In genomic region chr2:28941008-28941407, GRCh38 we compare ENCODE assay signal across 15 cellular contexts. TPM values are rescaled to one million over a fixed set of nuclear protein-coding genes. Genes with fewer than 3 reads are reported as not detected.
DNase-seq lines count a peak whose midpoint lies in the region; ATAC-seq, FAIRE-seq and TF ChIP-seq lines count a peak whose summit lies in the region.
"Had no signal": no experiment of that assay in that cellular context is flagged by ENCODE, and none has a peak within 500 bp of the region (broad histone marks: within the 10 kb centered on the region; RNA-seq: fewer than 3 reads in every experiment).

No MANE protein-coding gene starts in this region.

- CTCF ChIA-PET in K562 (lab: Yijun Ruan, JAX; ENCODE audit: low intra/inter-chr PET ratio) (no interaction called here), Caco-2 (lab: Charles Lee) (interaction anchor here (0.6 kb wide), 1 partner anchor 1359 kb away, joined by 3 read pairs; no protein-coding TSS in a partner anchor)

- no peak overlapping the region for H3K4me3 Mint-ChIP-seq in activated T-cell treated with anti-CD3 and anti-CD28 coated beads, Interleukin-2, amount 50 U/mL, for 24 hours
- H3K4me3 Mint-ChIP-seq in GM23338 (no peak overlapping the region), Caco-2 (ENCODE audit: unreplicated experiment) (no peak overlapping the region)
- H3K4me3 Mint-ChIP-seq in stimulated activated effector memory CD8-positive, alpha-beta T cell treated with anti-CD3 and anti-CD28 coated beads, Interleukin-12 subunit alpha, Interleukin-12 subunit beta, amount 100 ng/mL, for 72 hours, result no peak overlapping the region
- H3K4me3 Mint-ChIP-seq: CD8-positive, alpha-beta memory T cell had no signal

- H2AFZ ChIP-seq in GM23338, result no peak overlapping the region
- no peak overlapping the region for H2AFZ ChIP-seq in K562 (ENCODE audit: low read depth, low read length)

- H3K9ac ChIP-seq in K562 (ENCODE audit: insufficient read depth in 1 of 2, low read depth in 2 of 2, low read length in 2 of 2), result no peak overlapping the region

- H3K36me3 ChIP-seq in GM23338 (ENCODE audit: insufficient read depth) (peaks cover 86% of the 10 kb centered on the region), K562 (ENCODE audit: control insufficient read depth, insufficient read depth, low read length) (peaks cover 94% of the 10 kb centered on the region), Caco-2 (ENCODE audit: control insufficient read depth, insufficient read depth, low read length) (peaks cover 5% of the 10 kb centered on the region)

- TF ChIP-seq RAD21 in K562 (CRISPR knock-in tag; conservative IDR thresholded peaks at IDR 0.05 in 1 of 2, IDR thresholded peaks at IDR 0.05 in 1 of 2), result no peak

- peaks cover 40% of the 10 kb centered on the region for H4K20me1 ChIP-seq in GM23338 (replicated peaks; ENCODE audit: insufficient read depth)
- no peaks in the 10 kb centered on the region for H4K20me1 ChIP-seq in K562 (replicated peaks; ENCODE audit: control insufficient read depth, insufficient read depth, low read length)

- no peaks in the 10 kb centered on the region for H3K9me2 ChIP-seq in GM23338 (ENCODE audit: insufficient read depth)

- H3K9me3 Mint-ChIP-seq in activated T-cell treated with anti-CD3 and anti-CD28 coated beads, Interleukin-2, amount 50 U/mL, for 24 hours, result no peaks in the 10 kb centered on the region
- H3K9me3 Mint-ChIP-seq in GM23338, result no peaks in the 10 kb centered on the region
- H3K9me3 Mint-ChIP-seq in stimulated activated effector memory CD8-positive, alpha-beta T cell treated with anti-CD3 and anti-CD28 coated beads, Interleukin-12 subunit alpha, Interleukin-12 subunit beta, amount 100 ng/mL, for 72 hours, result no peaks in the 10 kb centered on the region
- peaks cover under 1% of the 10 kb centered on the region for H3K9me3 Mint-ChIP-seq in Caco-2 (ENCODE audit: unreplicated experiment)
- H3K9me3 Mint-ChIP-seq: CD8-positive, alpha-beta memory T cell had no signal

- FAIRE-seq in K562 (lab: Jason Lieb, UNC), result no peak
- FAIRE-seq: HTR-8/SVneo had no signal

- TF ChIP-seq CTCF in GM23338 (conservative IDR thresholded peaks at IDR 0.05; ENCODE audit: low read depth in 2 of 2) (no peak), K562 (IDR thresholded peaks at IDR 0.05 in 2 of 3, conservative IDR thresholded peaks at IDR 0.05 in 1 of 3; ENCODE audit: insufficient read depth in 2 of 3, low read depth in 1 of 3, low read length in 3 of 3) (no peak), Caco-2 (IDR thresholded peaks at IDR 0.05; ENCODE audit: insufficient read depth in 1 of 2, low read depth in 1 of 2, low read length in 1 of 2, severe bottlenecking in 1 of 2, unreplicated experiment in 1 of 2) (no peak)

- H3K79me2 ChIP-seq in GM23338 (replicated peaks; ENCODE audit: insufficient read depth), result peaks cover 50% of the 10 kb centered on the region
- H3K79me2 ChIP-seq in K562 (ENCODE audit: control insufficient read depth, insufficient read depth, low read length), result peaks cover 3% of the 10 kb centered on the region; the same call in 1 of the 3 replicates

- H3K4me1 Mint-ChIP-seq in activated T-cell treated with anti-CD3 and anti-CD28 coated beads, Interleukin-2, amount 50 U/mL, for 24 hours (ENCODE audit: low read depth), result no peaks in the 10 kb centered on the region
- H3K4me1 Mint-ChIP-seq in GM23338 (no peaks in the 10 kb centered on the region), Caco-2 (ENCODE audit: low read depth, unreplicated experiment) (no peaks in the 10 kb centered on the region)
- peaks cover 10% of the 10 kb centered on the region for H3K4me1 Mint-ChIP-seq in stimulated activated effector memory CD8-positive, alpha-beta T cell treated with anti-CD3 and anti-CD28 coated beads, Interleukin-12 subunit alpha, Interleukin-12 subunit beta, amount 100 ng/mL, for 72 hours
- H3K4me1 Mint-ChIP-seq: CD8-positive, alpha-beta memory T cell had no signal

- no peaks in the 10 kb centered on the region for H3K27me3 Mint-ChIP-seq in activated T-cell treated with anti-CD3 and anti-CD28 coated beads, Interleukin-2, amount 50 U/mL, for 24 hours
- peaks cover 14% of the 10 kb centered on the region for H3K27me3 Mint-ChIP-seq in GM23338 (ENCODE audit: insufficient read depth, low read depth, poor library complexity)
- no peaks in the 10 kb centered on the region for H3K27me3 Mint-ChIP-seq in Caco-2 (ENCODE audit: insufficient read depth, unreplicated experiment)
- H3K27me3 Mint-ChIP-seq: CD8-positive, alpha-beta memory T cell had no signal

- H3K27ac ChIP-seq in GM23338 (ENCODE audit: low read depth) (peak overlapping the region; percentile 11; the same call in 1 of the 2 replicates), K562 (ENCODE audit: extremely low read depth, low read depth, low read length) (no peak overlapping the region)

- no peaks in the 10 kb centered on the region for H3K27me3 ChIP-seq in GM23338 (ENCODE audit: insufficient read depth)
- H3K27me3 ChIP-seq in K562 (ENCODE audit: control insufficient read depth in 2 of 2, insufficient read depth in 2 of 2, low read length in 2 of 2), result no peaks in the 10 kb centered on the region
- H3K27me3 ChIP-seq in Caco-2 (replicated peaks; ENCODE audit: control insufficient read depth, insufficient read depth, low read length), result no peaks in the 10 kb centered on the region

- no peak for TF ChIP-seq EP300 in K562 (IDR thresholded peaks at IDR 0.05; ENCODE audit: low read length)

- no peak overlapping the region for H3K4me2 ChIP-seq in GM23338
- H3K4me2 ChIP-seq in K562 (ENCODE audit: insufficient read depth, low read length), result no peak overlapping the region

- peak overlapping the region; percentile 65 for H3K27ac Mint-ChIP-seq in activated T-cell treated with anti-CD3 and anti-CD28 coated beads, Interleukin-2, amount 50 U/mL, for 24 hours
- H3K27ac Mint-ChIP-seq in GM23338, result no peak overlapping the region
- peak overlapping the region; percentile 61 for H3K27ac Mint-ChIP-seq in stimulated activated effector memory CD8-positive, alpha-beta T cell treated with anti-CD3 and anti-CD28 coated beads, Interleukin-12 subunit alpha, Interleukin-12 subunit beta, amount 100 ng/mL, for 72 hours
- no peak overlapping the region for H3K27ac Mint-ChIP-seq in Caco-2 (ENCODE audit: unreplicated experiment)

- H3F3A ChIP-seq in GM23338 (replicated peaks; ENCODE audit: low read depth), result no peaks in the 10 kb centered on the region; the same call in 1 of the 2 replicates

- DNase-seq in activated T-cell treated with anti-CD3 and anti-CD28 coated beads, Interleukin-2, amount 50 U/mL, for 24 hours, result no peak
- no peak for DNase-seq in activated T-cell treated with anti-CD3 and anti-CD28 coated beads for 4 hours
- DNase-seq in GM23338 (ENCODE audit: low spot score), result no peak
- DNase-seq in K562 (ENCODE audit: extremely low read depth in 1 of 4, low spot score in 3 of 4), result no peak
- no peak for DNase-seq in stimulated activated effector memory CD8-positive, alpha-beta T cell treated with anti-CD3 and anti-CD28 coated beads, Interleukin-12 subunit alpha, Interleukin-12 subunit beta, amount 100 ng/mL, for 72 hours (ENCODE audit: low spot score in 2 of 2)
- DNase-seq in Caco-2, result no peak
- DNase-seq in NCI-H2196 (lab: John Stamatoyannopoulos, UW; ENCODE audit: unreplicated experiment), result no peak
- DNase-seq: AML-193; CD8-positive, alpha-beta memory T cell; DMS 273 treated with DMSO at 0.1 percent for 48 hours; KBM-7; NCI-H1048; NCI-H146; PC-3 had no signal

- no peak overlapping the region for H3K4me3 ChIP-seq in GM23338
- H3K4me3 ChIP-seq in K562, result no peak overlapping the region
- no peak overlapping the region for H3K4me3 ChIP-seq in Caco-2 (ENCODE audit: low read depth, low read length)

- no peaks in the 10 kb centered on the region for H3K9me1 ChIP-seq in K562 (ENCODE audit: control insufficient read depth, insufficient read depth, low read length)

- no TSS peak for BruUV-seq in K562 (replicated peaks; lab: Mats Ljungman, UMichigan)
- no TSS peak for BruUV-seq in Caco-2 (replicated peaks; lab: Mats Ljungman, UMichigan)

- H3K36me3 Mint-ChIP-seq in activated T-cell treated with anti-CD3 and anti-CD28 coated beads, Interleukin-2, amount 50 U/mL, for 24 hours (ENCODE audit: low read depth), result peaks cover 98% of the 10 kb centered on the region
- H3K36me3 Mint-ChIP-seq in GM23338 (ENCODE audit: low read depth), result peaks cover 95% of the 10 kb centered on the region
- peaks cover 100% of the 10 kb centered on the region for H3K36me3 Mint-ChIP-seq in stimulated activated effector memory CD8-positive, alpha-beta T cell treated with anti-CD3 and anti-CD28 coated beads, Interleukin-12 subunit alpha, Interleukin-12 subunit beta, amount 100 ng/mL, for 72 hours
- peaks cover 98% of the 10 kb centered on the region for H3K36me3 Mint-ChIP-seq in Caco-2 (ENCODE audit: insufficient read depth, unreplicated experiment)

- no peaks in the 10 kb centered on the region for H3K9me3 ChIP-seq in K562 (replicated peaks; ENCODE audit: control insufficient read depth, insufficient read depth, low read depth, low read length)
- H3K9me3 ChIP-seq in Caco-2, result no peaks in the 10 kb centered on the region

- WGBS in K562 (ENCODE audit: insufficient coverage, low coverage, missing lambda C conversion rate), result 98% methylated on average over 3 of the region's 3 CpGs

- H3K4me1 ChIP-seq in GM23338 (ENCODE audit: insufficient read depth) (no peaks in the 10 kb centered on the region), K562 (replicated peaks in 1 of 2; ENCODE audit: control insufficient read depth in 2 of 2, insufficient read depth in 2 of 2, low read length in 2 of 2) (no peaks in the 10 kb centered on the region), Caco-2 (no peaks in the 10 kb centered on the region)

- TF ChIP-seq POLR2A in K562 (conservative IDR thresholded peaks at IDR 0.05), result no peak

- in situ Hi-C loops in K562 (cut with MboI), result no loop called here

- no peak for ATAC-seq in GM23338
- no peak for ATAC-seq in K562
- ATAC-seq in stimulated activated effector memory CD8-positive, alpha-beta T cell treated with anti-CD3 and anti-CD28 coated beads, Interleukin-12 subunit alpha, Interleukin-12 subunit beta, amount 100 ng/mL, for 72 hours, result no peak
- ATAC-seq: PC-3 had no signal

- intact Hi-C loops in K562 (cut with micrococcal nuclease) (no loop called here), Caco-2 (cut with micrococcal nuclease; ENCODE audit: unreplicated experiment) (no loop called here)

- POLR2A ChIA-PET in K562 (lab: Yijun Ruan, JAX) (no interaction called here), Caco-2 (lab: Charles Lee) (no interaction called here)

RNA-seq across cellular contexts. Expression of gene TOGARAM2, which starts 40.1 kb away (rescaled TPM):
- total RNA-seq in GM23338 (2014; rRNA removed; shearing (Covaris generic)), result 0.47 and 1.8 TPM in 2 replicates
- 1.8 and 2.4 TPM in 2 replicates for polyA plus RNA-seq in GM23338 (2016; fragmentation: Nextera tagmentation; extraction: Ambion mirVana)
- not detected in 2 replicates for total RNA-seq in K562 (2011; cell fraction: chromatin; rRNA removed; ENCODE audit: low replicate concordance)
- not detected in 2 replicates for total RNA-seq in K562 (2011; cell fraction: nucleolus; rRNA removed)
- 0.08 TPM in 1 of 2 replicates, not detected in the other for total RNA-seq in K562 (2011; cell fraction: nucleoplasm; rRNA removed)
- total RNA-seq in K562 (2014; rRNA removed), result not detected in 2 replicates
- not detected in 2 replicates for total RNA-seq in K562 (2014; rRNA removed; fragmentation: Illumina TruSeq; extraction: Trizol)
- total RNA-seq in K562 (2015; rRNA removed; fragmentation: Illumina TruSeq; extraction: Trizol), result not detected in 2 replicates
- not detected in 2 replicates for total RNA-seq in K562 (2021)
- not detected in 2 replicates for polyA plus RNA-seq in K562 (2011; rRNA removed)
- under 0.01 TPM in 1 of 2 replicates, not detected in the other for polyA plus RNA-seq in K562 (2011; cell fraction: cytosol; rRNA removed)
- 0.01 TPM in 1 of 2 replicates, not detected in the other for polyA plus RNA-seq in K562 (2011; cell fraction: nucleus; rRNA removed)
- polyA plus RNA-seq in K562 (2012), result not detected in 2 replicates
- polyA plus RNA-seq in K562 (2014; fragmentation: Illumina TruSeq; extraction: Trizol), result not detected in 2 replicates
- not detected for polyA plus RNA-seq in K562 (2014; fragmentation: Nextera tagmentation; extraction: Ambion mirVana)
- polyA plus RNA-seq in K562 (2014; rRNA removed), result not detected in 2 replicates
- not detected in 2 replicates for polyA minus RNA-seq in K562 (2011; rRNA and poly(A)+ RNA removed)
- polyA minus RNA-seq in K562 (2011; cell fraction: cytosol; rRNA and poly(A)+ RNA removed), result not detected in 2 replicates
- polyA minus RNA-seq in K562 (2011; cell fraction: nucleus; rRNA and poly(A)+ RNA removed), result not detected in 2 replicates
- total RNA-seq in Caco-2 (2022), result 0.61 and 1.3 TPM in 2 replicates
- total RNA-seq: PC-3 had no signal

RNA-seq across cellular contexts. Expression of gene WDR43, which starts 46.5 kb away (rescaled TPM):
- 112 and 140 TPM in 2 replicates for total RNA-seq in GM23338 (2014; rRNA removed; shearing (Covaris generic))
- 101 and 103 TPM in 2 replicates for polyA plus RNA-seq in GM23338 (2016; fragmentation: Nextera tagmentation; extraction: Ambion mirVana)
- 135 and 262 TPM in 2 replicates for total RNA-seq in K562 (2011; cell fraction: chromatin; rRNA removed; ENCODE audit: low replicate concordance)
- 43.0 and 47.1 TPM in 2 replicates for total RNA-seq in K562 (2011; cell fraction: nucleolus; rRNA removed)
- total RNA-seq in K562 (2011; cell fraction: nucleoplasm; rRNA removed), result 83.1 and 84.3 TPM in 2 replicates
- total RNA-seq in K562 (2014; rRNA removed), result 105 and 106 TPM in 2 replicates
- total RNA-seq in K562 (2014; rRNA removed; fragmentation: Illumina TruSeq; extraction: Trizol), result 134 and 161 TPM in 2 replicates
- total RNA-seq in K562 (2015; rRNA removed; fragmentation: Illumina TruSeq; extraction: Trizol), result 144 and 149 TPM in 2 replicates
- total RNA-seq in K562 (2021), result 105 and 107 TPM in 2 replicates
- 147 and 197 TPM in 2 replicates for polyA plus RNA-seq in K562 (2011; rRNA removed)
- polyA plus RNA-seq in K562 (2011; cell fraction: cytosol; rRNA removed), result 38.2 and 53.2 TPM in 2 replicates
- 67.5 and 86.6 TPM in 2 replicates for polyA plus RNA-seq in K562 (2011; cell fraction: nucleus; rRNA removed)
- polyA plus RNA-seq in K562 (2012), result 31.9 and 60.1 TPM in 2 replicates
- 77.9 and 83.1 TPM in 2 replicates for polyA plus RNA-seq in K562 (2014; fragmentation: Illumina TruSeq; extraction: Trizol)
- polyA plus RNA-seq in K562 (2014; fragmentation: Nextera tagmentation; extraction: Ambion mirVana), result 10 to 100 TPM; 34.6 to 39.2 TPM
- polyA plus RNA-seq in K562 (2014; rRNA removed), result 53.6 and 58.3 TPM in 2 replicates
- polyA minus RNA-seq in K562 (2011; rRNA and poly(A)+ RNA removed), result 600 and 656 TPM in 2 replicates
- 95.2 and 128 TPM in 2 replicates for polyA minus RNA-seq in K562 (2011; cell fraction: cytosol; rRNA and poly(A)+ RNA removed)
- polyA minus RNA-seq in K562 (2011; cell fraction: nucleus; rRNA and poly(A)+ RNA removed), result 61.4 and 133 TPM in 2 replicates
- total RNA-seq in Caco-2 (2022), result 117 and 133 TPM in 2 replicates

Comparison
In these comparisons a context has a peak if more than half of its experiments do, and no peak if none do; other contexts are left out.
1. H3K27ac Mint-ChIP-seq: peak in activated T-cell treated with anti-CD3 and anti-CD28 coated beads, Interleukin-2, amount 50 U/mL, for 24 hours (single experiment) and stimulated activated effector memory CD8-positive, alpha-beta T cell treated with anti-CD3 and anti-CD28 coated beads, Interleukin-12 subunit alpha, Interleukin-12 subunit beta, amount 100 ng/mL, for 72 hours (single experiment); none in GM23338 (single experiment) and Caco-2 (single experiment).